8 cellular contexts compared by ENCODE assay signal in the genomic region with DNA sequence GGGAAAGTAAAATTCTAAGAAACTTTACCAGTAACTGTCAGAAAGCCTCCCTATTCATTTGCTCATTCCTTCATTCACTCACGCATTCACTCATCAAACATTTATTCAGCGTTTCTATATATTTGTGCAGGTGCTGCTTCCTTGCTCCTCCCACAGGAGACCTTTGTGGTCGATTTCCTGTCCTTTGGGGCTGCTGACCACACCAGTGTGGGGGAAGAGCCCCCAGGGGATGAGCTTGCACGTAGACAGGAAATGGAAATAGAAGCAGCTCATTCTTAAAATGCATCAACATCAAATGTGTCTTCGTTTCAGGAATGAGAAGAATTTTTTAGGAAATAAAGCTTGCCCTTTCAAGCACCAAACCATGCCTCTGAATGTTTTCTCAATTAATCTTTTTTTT.
DNase-seq lines count a peak whose midpoint lies in the region; ATAC-seq, FAIRE-seq and TF ChIP-seq lines count a peak whose summit lies in the region.

No MANE protein-coding gene starts in this region.

- peak overlapping the region; percentile 99 for H3K27ac ChIP-seq in DND-41 (ENCODE audit: low read length)

- H3K79me2 ChIP-seq in DND-41 (ENCODE audit: insufficient read depth, low read length) (peaks cover 59% of the 10 kb centered on the region), Loucy (ENCODE audit: insufficient read depth, low read length) (peaks cover 74% of the 10 kb centered on the region; the same call in 1 of the 2 replicates)

- TF ChIP-seq CTCF in DND-41 (IDR thresholded peaks at IDR 0.05; ENCODE audit: borderline replicate concordance, extremely low read depth, low read length, poor library complexity, severe bottlenecking) (no peak), Loucy (conservative IDR thresholded peaks at IDR 0.05; ENCODE audit: low read length) (no peak)

- peak overlapping the region; percentile 9 for H3K27ac Mint-ChIP-seq in central memory CD8-positive, alpha-beta T cell (ENCODE audit: low read depth)

- H3K9me2 ChIP-seq in Loucy (replicated peaks; ENCODE audit: low read depth, low read length): no peaks in the 10 kb centered on the region

- H3K27me3 ChIP-seq in DND-41 (ENCODE audit: insufficient read depth, low read length, poor library complexity) (no peaks in the 10 kb centered on the region), Loucy (ENCODE audit: insufficient read depth, low read length, poor library complexity, severe bottlenecking) (no peaks in the 10 kb centered on the region)

- peak overlapping the region in 1 of 2 experiments; percentile 40; a peak in 1 of 4 replicates for H3K4me3 ChIP-seq in DND-41 (ENCODE audit: low read depth in 1 of 2, low read length in 2 of 2)
- H3K4me3 ChIP-seq in Loucy (ENCODE audit: low read length, poor library complexity, severe bottlenecking): peak overlapping the region; percentile 68

- peak; percentile 90 for DNase-seq in DND-41
- DNase-seq in central memory CD8-positive, alpha-beta T cell (ENCODE audit: low spot score in 2 of 2): no peak
- DNase-seq in urothelium cell line (ENCODE audit: low spot score): peak; percentile 50
- DNase-seq in medulla oblongata (ENCODE audit: extremely low spot score): no peak
- no peak for DNase-seq in NCI-H510A treated with DMSO at 0.1 percent for 48 hours (lab: John Stamatoyannopoulos, UW)

- H3K9me3 ChIP-seq in DND-41 (ENCODE audit: insufficient read depth, low read length, severe bottlenecking): no peaks in the 10 kb centered on the region
- H3K9me3 ChIP-seq in Loucy (ENCODE audit: insufficient read depth, low read depth, low read length): no peaks in the 10 kb centered on the region

- H3K4me1 ChIP-seq in DND-41 (ENCODE audit: insufficient read depth, low read length) (peaks cover 85% of the 10 kb centered on the region), Loucy (ENCODE audit: insufficient read depth, low read length, poor library complexity, severe bottlenecking) (peaks cover 73% of the 10 kb centered on the region)

- H3K27me3 Mint-ChIP-seq in central memory CD8-positive, alpha-beta T cell: no peaks in the 10 kb centered on the region

- H3F3A ChIP-seq in Loucy (ENCODE audit: low read depth): peaks cover 4% of the 10 kb centered on the region; the same call in 1 of the 2 replicates

- peak overlapping the region; percentile 62 for H3K9ac ChIP-seq in DND-41 (ENCODE audit: low read depth, low read length)
- H3K9ac ChIP-seq in Loucy (ENCODE audit: low read depth, low read length, poor library complexity, severe bottlenecking): peak overlapping the region; percentile 70

- peak overlapping the region; percentile 32 for H3K4me3 Mint-ChIP-seq in central memory CD8-positive, alpha-beta T cell

- peak overlapping the region; percentile 61 for H3K4me2 ChIP-seq in DND-41 (ENCODE audit: insufficient read depth, low read length)
- H3K4me2 ChIP-seq in Loucy (ENCODE audit: low read depth, low read length, poor library complexity, severe bottlenecking): peak overlapping the region; percentile 89

- H3K4me1 Mint-ChIP-seq in central memory CD8-positive, alpha-beta T cell: peaks cover 22% of the 10 kb centered on the region

- H3K9me3 Mint-ChIP-seq in central memory CD8-positive, alpha-beta T cell: no peaks in the 10 kb centered on the region

- H3K36me3 Mint-ChIP-seq in central memory CD8-positive, alpha-beta T cell (ENCODE audit: insufficient read depth): no peaks in the 10 kb centered on the region

- no peak overlapping the region for H2AFZ ChIP-seq in DND-41 (ENCODE audit: low read depth, low read length)
- no peak overlapping the region for H2AFZ ChIP-seq in Loucy (ENCODE audit: low read length)

- peak; percentile 71 for ATAC-seq in DND-41 (ENCODE audit: insufficient read depth, low read depth)
- peak; percentile 48 for ATAC-seq in GM19351 (IDR thresholded peaks at IDR 0.05; ENCODE audit: unreplicated experiment)
- no peak for ATAC-seq in central memory CD8-positive, alpha-beta T cell (replicated peaks; ENCODE audit: extremely low read depth, poor library complexity, severe bottlenecking)
- ATAC-seq in HG03108 (IDR thresholded peaks at IDR 0.05; ENCODE audit: unreplicated experiment): no peak

- peaks cover 27% of the 10 kb centered on the region for H3K36me3 ChIP-seq in DND-41 (ENCODE audit: insufficient read depth, low read length)
- no peaks in the 10 kb centered on the region for H3K36me3 ChIP-seq in Loucy (ENCODE audit: insufficient read depth, low read length)

- no peak for FAIRE-seq in urothelium cell line (lab: Jason Lieb, UNC)

- H4K20me1 ChIP-seq in DND-41 (ENCODE audit: insufficient read depth, low read length) (no peaks in the 10 kb centered on the region), Loucy (ENCODE audit: insufficient read depth, low read length, poor library complexity, severe bottlenecking) (no peaks in the 10 kb centered on the region)

Comparison
In these comparisons a context has a peak if more than half of its experiments do, and no peak if none do; other contexts are left out.
1. ATAC-seq: peak in DND-41 (single experiment) and GM19351 (single experiment); none in central memory CD8-positive, alpha-beta T cell (single experiment) and HG03108 (single experiment).
2. DNase-seq: peak in DND-41 (single experiment) and urothelium cell line (single experiment); none in central memory CD8-positive, alpha-beta T cell (0 of 2), medulla oblongata (single experiment) and NCI-H510A treated with DMSO at 0.1 percent for 48 hours (single experiment).